ENCODE assay signal across 1 cellular context in the genomic region with DNA sequence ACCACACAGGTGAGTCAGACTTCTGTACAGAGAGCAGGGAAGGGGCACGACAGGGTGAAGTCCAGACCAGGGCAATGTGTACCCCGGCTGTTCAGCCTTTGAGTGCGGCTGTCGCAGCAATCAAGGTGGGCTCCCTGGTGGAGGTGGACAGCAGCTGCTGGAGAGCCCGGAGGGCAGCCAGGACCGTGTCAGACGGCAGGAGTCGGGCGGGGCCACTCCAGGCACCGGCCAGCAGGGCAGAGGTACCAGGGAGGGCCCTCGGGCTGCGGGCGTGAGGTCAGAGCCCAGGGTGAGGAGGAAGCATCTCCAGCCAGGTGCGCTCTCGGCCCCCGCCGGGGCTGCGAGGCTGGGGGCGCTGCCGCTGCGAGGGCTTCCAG.
A peak's percentile ranks its signal among the peaks of the same experiment; 100 is the strongest.
TF ChIP-seq lines count a peak whose summit lies in the region.

No MANE protein-coding gene starts in this region.

TF ChIP-seq in HepG2, 621 proteins besides CTCF, POLR2A, EP300 and RAD21 (continued from another document and continues in another):
- TF ChIP-seq, protein P1, sequence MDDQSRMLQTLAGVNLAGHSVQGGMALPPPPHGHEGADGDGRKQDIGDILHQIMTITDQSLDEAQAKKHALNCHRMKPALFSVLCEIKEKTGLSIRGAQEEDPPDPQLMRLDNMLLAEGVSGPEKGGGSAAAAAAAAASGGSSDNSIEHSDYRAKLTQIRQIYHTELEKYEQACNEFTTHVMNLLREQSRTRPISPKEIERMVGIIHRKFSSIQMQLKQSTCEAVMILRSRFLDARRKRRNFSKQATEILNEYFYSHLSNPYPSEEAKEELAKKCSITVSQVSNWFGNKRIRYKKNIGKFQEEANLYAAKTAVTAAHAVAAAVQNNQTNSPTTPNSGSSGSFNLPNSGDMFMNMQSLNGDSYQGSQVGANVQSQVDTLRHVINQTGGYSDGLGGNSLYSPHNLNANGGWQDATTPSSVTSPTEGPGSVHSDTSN (CRISPR knock-in tag; IDR thresholded peaks at IDR 0.05; ENCODE audit: borderline replicate concordance): peak; percentile 21; the same call in 1 of the 2 replicates
- TF ChIP-seq ZSCAN22 (CRISPR knock-in tag; IDR thresholded peaks at IDR 0.05) (no peak), ZEB1 (IDR thresholded peaks at IDR 0.05; ENCODE audit: insufficient replicate concordance, low read depth) (peak; percentile 6), GZF1 (CRISPR knock-in tag; IDR thresholded peaks at IDR 0.05) (no peak), MTA3 (CRISPR knock-in tag; IDR thresholded peaks at IDR 0.05) (no peak), PCBP1 (IDR thresholded peaks at IDR 0.05; ENCODE audit: borderline replicate concordance, low read depth, low read length) (0 out of 2 replicates have a peak, but pooled peaks have one; percentile 14), SOX13 (IDR thresholded peaks at IDR 0.05) (no peak), SOX13 (CRISPR knock-in tag; conservative IDR thresholded peaks at IDR 0.05 in 1 of 2, IDR thresholded peaks at IDR 0.05 in 1 of 2) (0 out of 4 replicates have a peak, but pooled peaks of 1 of the 2 experiments have one; percentile 25), ZNF264 (CRISPR knock-in tag; IDR thresholded peaks at IDR 0.05) (0 out of 2 replicates have a peak, but pooled peaks have one; percentile 14), FOSL1 (CRISPR knock-in tag; IDR thresholded peaks at IDR 0.05; ENCODE audit: borderline replicate concordance) (peak; percentile 34; the same call in 1 of the 2 replicates), SAFB2 (CRISPR knock-in tag; IDR thresholded peaks at IDR 0.05; ENCODE audit: borderline replicate concordance, low read depth) (no peak), ARNT2 (CRISPR knock-in tag; IDR thresholded peaks at IDR 0.05; ENCODE audit: low read depth) (no peak), NFE2 (CRISPR knock-in tag; IDR thresholded peaks at IDR 0.05) (no peak), WIZ (CRISPR knock-in tag; IDR thresholded peaks at IDR 0.05) (no peak), NR1H2 (CRISPR knock-in tag; IDR thresholded peaks at IDR 0.05; ENCODE audit: borderline replicate concordance, low read depth) (no peak), TEAD2 (CRISPR knock-in tag; IDR thresholded peaks at IDR 0.05) (0 out of 2 replicates have a peak, but pooled peaks have one; percentile 62), CREM (IDR thresholded peaks at IDR 0.05) (0 out of 2 replicates have a peak, but pooled peaks have one; percentile 7), CREM (CRISPR knock-in tag; IDR thresholded peaks at IDR 0.05) (no peak), ZSCAN12 (CRISPR knock-in tag; IDR thresholded peaks at IDR 0.05) (0 out of 2 replicates have a peak, but pooled peaks have one; percentile 58), ZNF552 (CRISPR knock-in tag; IDR thresholded peaks at IDR 0.05; ENCODE audit: borderline replicate concordance) (0 out of 2 replicates have a peak, but pooled peaks have one; percentile 42), SRSF1 (optimal IDR thresholded peaks at IDR 0.05; ENCODE audit: low read depth, low read length) (peak; percentile 71), ZNF709 (CRISPR knock-in tag; IDR thresholded peaks at IDR 0.05) (no peak), SKI (IDR thresholded peaks at IDR 0.05; ENCODE audit: partially characterized antibody) (peak; percentile 78), ZFP62 (CRISPR knock-in tag; IDR thresholded peaks at IDR 0.05) (no peak)
- TF ChIP-seq, protein P2, sequence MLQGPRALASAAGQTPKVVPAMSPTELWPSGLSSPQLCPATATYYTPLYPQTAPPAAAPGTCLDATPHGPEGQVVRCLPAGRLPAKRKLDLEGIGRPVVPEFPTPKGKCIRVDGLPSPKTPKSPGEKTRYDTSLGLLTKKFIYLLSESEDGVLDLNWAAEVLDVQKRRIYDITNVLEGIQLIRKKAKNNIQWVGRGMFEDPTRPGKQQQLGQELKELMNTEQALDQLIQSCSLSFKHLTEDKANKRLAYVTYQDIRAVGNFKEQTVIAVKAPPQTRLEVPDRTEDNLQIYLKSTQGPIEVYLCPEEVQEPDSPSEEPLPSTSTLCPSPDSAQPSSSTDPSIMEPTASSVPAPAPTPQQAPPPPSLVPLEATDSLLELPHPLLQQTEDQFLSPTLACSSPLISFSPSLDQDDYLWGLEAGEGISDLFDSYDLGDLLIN (CRISPR knock-in tag; IDR thresholded peaks at IDR 0.05; ENCODE audit: borderline replicate concordance): 0 out of 2 replicates have a peak, but pooled peaks have one; percentile 55
- TF ChIP-seq, protein P3, sequence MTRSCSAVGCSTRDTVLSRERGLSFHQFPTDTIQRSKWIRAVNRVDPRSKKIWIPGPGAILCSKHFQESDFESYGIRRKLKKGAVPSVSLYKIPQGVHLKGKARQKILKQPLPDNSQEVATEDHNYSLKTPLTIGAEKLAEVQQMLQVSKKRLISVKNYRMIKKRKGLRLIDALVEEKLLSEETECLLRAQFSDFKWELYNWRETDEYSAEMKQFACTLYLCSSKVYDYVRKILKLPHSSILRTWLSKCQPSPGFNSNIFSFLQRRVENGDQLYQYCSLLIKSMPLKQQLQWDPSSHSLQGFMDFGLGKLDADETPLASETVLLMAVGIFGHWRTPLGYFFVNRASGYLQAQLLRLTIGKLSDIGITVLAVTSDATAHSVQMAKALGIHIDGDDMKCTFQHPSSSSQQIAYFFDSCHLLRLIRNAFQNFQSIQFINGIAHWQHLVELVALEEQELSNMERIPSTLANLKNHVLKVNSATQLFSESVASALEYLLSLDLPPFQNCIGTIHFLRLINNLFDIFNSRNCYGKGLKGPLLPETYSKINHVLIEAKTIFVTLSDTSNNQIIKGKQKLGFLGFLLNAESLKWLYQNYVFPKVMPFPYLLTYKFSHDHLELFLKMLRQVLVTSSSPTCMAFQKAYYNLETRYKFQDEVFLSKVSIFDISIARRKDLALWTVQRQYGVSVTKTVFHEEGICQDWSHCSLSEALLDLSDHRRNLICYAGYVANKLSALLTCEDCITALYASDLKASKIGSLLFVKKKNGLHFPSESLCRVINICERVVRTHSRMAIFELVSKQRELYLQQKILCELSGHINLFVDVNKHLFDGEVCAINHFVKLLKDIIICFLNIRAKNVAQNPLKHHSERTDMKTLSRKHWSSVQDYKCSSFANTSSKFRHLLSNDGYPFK (CRISPR knock-in tag; IDR thresholded peaks at IDR 0.05; ENCODE audit: borderline replicate concordance): no peak
- TF ChIP-seq, protein P4, sequence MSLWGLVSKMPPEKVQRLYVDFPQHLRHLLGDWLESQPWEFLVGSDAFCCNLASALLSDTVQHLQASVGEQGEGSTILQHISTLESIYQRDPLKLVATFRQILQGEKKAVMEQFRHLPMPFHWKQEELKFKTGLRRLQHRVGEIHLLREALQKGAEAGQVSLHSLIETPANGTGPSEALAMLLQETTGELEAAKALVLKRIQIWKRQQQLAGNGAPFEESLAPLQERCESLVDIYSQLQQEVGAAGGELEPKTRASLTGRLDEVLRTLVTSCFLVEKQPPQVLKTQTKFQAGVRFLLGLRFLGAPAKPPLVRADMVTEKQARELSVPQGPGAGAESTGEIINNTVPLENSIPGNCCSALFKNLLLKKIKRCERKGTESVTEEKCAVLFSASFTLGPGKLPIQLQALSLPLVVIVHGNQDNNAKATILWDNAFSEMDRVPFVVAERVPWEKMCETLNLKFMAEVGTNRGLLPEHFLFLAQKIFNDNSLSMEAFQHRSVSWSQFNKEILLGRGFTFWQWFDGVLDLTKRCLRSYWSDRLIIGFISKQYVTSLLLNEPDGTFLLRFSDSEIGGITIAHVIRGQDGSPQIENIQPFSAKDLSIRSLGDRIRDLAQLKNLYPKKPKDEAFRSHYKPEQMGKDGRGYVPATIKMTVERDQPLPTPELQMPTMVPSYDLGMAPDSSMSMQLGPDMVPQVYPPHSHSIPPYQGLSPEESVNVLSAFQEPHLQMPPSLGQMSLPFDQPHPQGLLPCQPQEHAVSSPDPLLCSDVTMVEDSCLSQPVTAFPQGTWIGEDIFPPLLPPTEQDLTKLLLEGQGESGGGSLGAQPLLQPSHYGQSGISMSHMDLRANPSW (CRISPR knock-in tag; IDR thresholded peaks at IDR 0.05; ENCODE audit: borderline replicate concordance): no peak
- TF ChIP-seq, protein P5, sequence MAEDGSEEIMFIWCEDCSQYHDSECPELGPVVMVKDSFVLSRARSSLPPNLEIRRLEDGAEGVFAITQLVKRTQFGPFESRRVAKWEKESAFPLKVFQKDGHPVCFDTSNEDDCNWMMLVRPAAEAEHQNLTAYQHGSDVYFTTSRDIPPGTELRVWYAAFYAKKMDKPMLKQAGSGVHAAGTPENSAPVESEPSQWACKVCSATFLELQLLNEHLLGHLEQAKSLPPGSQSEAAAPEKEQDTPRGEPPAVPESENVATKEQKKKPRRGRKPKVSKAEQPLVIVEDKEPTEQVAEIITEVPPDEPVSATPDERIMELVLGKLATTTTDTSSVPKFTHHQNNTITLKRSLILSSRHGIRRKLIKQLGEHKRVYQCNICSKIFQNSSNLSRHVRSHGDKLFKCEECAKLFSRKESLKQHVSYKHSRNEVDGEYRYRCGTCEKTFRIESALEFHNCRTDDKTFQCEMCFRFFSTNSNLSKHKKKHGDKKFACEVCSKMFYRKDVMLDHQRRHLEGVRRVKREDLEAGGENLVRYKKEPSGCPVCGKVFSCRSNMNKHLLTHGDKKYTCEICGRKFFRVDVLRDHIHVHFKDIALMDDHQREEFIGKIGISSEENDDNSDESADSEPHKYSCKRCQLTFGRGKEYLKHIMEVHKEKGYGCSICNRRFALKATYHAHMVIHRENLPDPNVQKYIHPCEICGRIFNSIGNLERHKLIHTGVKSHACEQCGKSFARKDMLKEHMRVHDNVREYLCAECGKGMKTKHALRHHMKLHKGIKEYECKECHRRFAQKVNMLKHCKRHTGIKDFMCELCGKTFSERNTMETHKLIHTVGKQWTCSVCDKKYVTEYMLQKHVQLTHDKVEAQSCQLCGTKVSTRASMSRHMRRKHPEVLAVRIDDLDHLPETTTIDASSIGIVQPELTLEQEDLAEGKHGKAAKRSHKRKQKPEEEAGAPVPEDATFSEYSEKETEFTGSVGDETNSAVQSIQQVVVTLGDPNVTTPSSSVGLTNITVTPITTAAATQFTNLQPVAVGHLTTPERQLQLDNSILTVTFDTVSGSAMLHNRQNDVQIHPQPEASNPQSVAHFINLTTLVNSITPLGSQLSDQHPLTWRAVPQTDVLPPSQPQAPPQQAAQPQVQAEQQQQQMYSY (CRISPR knock-in tag; IDR thresholded peaks at IDR 0.05): peak; percentile 37; the same call in 1 of the 2 replicates
- TF ChIP-seq, protein P6, sequence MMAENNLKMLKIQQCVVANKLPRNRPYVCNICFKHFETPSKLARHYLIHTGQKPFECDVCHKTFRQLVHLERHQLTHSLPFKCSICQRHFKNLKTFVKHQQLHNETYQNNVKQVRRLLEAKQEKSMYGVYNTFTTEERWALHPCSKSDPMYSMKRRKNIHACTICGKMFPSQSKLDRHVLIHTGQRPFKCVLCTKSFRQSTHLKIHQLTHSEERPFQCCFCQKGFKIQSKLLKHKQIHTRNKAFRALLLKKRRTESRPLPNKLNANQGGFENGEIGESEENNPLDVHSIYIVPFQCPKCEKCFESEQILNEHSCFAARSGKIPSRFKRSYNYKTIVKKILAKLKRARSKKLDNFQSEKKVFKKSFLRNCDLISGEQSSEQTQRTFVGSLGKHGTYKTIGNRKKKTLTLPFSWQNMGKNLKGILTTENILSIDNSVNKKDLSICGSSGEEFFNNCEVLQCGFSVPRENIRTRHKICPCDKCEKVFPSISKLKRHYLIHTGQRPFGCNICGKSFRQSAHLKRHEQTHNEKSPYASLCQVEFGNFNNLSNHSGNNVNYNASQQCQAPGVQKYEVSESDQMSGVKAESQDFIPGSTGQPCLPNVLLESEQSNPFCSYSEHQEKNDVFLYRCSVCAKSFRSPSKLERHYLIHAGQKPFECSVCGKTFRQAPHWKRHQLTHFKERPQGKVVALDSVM (CRISPR knock-in tag; IDR thresholded peaks at IDR 0.05): 0 out of 2 replicates have a peak, but pooled peaks have one; percentile 36
- TF ChIP-seq, protein P7, sequence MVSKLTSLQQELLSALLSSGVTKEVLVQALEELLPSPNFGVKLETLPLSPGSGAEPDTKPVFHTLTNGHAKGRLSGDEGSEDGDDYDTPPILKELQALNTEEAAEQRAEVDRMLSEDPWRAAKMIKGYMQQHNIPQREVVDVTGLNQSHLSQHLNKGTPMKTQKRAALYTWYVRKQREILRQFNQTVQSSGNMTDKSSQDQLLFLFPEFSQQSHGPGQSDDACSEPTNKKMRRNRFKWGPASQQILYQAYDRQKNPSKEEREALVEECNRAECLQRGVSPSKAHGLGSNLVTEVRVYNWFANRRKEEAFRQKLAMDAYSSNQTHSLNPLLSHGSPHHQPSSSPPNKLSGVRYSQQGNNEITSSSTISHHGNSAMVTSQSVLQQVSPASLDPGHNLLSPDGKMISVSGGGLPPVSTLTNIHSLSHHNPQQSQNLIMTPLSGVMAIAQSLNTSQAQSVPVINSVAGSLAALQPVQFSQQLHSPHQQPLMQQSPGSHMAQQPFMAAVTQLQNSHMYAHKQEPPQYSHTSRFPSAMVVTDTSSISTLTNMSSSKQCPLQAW (CRISPR knock-in tag; IDR thresholded peaks at IDR 0.05): peak; percentile 11; the same call in 1 of the 2 replicates
- TF ChIP-seq, protein P8, sequence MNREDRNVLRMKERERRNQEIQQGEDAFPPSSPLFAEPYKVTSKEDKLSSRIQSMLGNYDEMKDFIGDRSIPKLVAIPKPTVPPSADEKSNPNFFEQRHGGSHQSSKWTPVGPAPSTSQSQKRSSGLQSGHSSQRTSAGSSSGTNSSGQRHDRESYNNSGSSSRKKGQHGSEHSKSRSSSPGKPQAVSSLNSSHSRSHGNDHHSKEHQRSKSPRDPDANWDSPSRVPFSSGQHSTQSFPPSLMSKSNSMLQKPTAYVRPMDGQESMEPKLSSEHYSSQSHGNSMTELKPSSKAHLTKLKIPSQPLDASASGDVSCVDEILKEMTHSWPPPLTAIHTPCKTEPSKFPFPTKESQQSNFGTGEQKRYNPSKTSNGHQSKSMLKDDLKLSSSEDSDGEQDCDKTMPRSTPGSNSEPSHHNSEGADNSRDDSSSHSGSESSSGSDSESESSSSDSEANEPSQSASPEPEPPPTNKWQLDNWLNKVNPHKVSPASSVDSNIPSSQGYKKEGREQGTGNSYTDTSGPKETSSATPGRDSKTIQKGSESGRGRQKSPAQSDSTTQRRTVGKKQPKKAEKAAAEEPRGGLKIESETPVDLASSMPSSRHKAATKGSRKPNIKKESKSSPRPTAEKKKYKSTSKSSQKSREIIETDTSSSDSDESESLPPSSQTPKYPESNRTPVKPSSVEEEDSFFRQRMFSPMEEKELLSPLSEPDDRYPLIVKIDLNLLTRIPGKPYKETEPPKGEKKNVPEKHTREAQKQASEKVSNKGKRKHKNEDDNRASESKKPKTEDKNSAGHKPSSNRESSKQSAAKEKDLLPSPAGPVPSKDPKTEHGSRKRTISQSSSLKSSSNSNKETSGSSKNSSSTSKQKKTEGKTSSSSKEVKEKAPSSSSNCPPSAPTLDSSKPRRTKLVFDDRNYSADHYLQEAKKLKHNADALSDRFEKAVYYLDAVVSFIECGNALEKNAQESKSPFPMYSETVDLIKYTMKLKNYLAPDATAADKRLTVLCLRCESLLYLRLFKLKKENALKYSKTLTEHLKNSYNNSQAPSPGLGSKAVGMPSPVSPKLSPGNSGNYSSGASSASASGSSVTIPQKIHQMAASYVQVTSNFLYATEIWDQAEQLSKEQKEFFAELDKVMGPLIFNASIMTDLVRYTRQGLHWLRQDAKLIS (CRISPR knock-in tag; IDR thresholded peaks at IDR 0.05): peak; percentile 44; the same call in 1 of the 2 replicates
- TF ChIP-seq, protein P9, sequence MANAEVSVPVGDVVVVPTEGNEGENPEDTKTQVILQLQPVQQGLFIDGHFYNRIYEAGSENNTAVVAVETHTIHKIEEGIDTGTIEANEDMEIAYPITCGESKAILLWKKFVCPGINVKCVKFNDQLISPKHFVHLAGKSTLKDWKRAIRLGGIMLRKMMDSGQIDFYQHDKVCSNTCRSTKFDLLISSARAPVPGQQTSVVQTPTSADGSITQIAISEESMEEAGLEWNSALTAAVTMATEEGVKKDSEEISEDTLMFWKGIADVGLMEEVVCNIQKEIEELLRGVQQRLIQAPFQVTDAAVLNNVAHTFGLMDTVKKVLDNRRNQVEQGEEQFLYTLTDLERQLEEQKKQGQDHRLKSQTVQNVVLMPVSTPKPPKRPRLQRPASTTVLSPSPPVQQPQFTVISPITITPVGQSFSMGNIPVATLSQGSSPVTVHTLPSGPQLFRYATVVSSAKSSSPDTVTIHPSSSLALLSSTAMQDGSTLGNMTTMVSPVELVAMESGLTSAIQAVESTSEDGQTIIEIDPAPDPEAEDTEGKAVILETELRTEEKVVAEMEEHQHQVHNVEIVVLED (CRISPR knock-in tag; IDR thresholded peaks at IDR 0.05; ENCODE audit: borderline replicate concordance): no peak
